In genomic region chr3:36832406-36832805, GRCh38 we compare ENCODE assay signal across 18 cellular contexts.
DNase-seq lines count a peak whose midpoint lies in the region; ATAC-seq and TF ChIP-seq lines count a peak whose summit lies in the region.
"Had no signal": no experiment of that assay in that cellular context is flagged by ENCODE, and none has a peak within 500 bp of the region (broad histone marks: within the 10 kb centered on the region; RNA-seq: fewer than 3 reads in every experiment).

No MANE protein-coding gene starts in this region.

- no peak overlapping the region for H2AFZ ChIP-seq in OCI-LY7 (ENCODE audit: low read length)
- H2AFZ ChIP-seq: GM23338 had no signal

- TF ChIP-seq CTCF in OCI-LY7 (conservative IDR thresholded peaks at IDR 0.05; ENCODE audit: low read length) (no peak), fibroblast of the aortic adventitia (IDR thresholded peaks at IDR 0.05; ENCODE audit: insufficient read depth, low read length) (no peak)

- no peaks in the 10 kb centered on the region for H3K4me1 ChIP-seq in OCI-LY7 (ENCODE audit: insufficient read depth, low read length, poor library complexity, severe bottlenecking)
- H3K4me1 ChIP-seq: BLaER1 had no signal

- no peaks in the 10 kb centered on the region for H3K9me2 ChIP-seq in OCI-LY7 (ENCODE audit: insufficient read depth, low read length)

- ATAC-seq in HG03521 (IDR thresholded peaks at IDR 0.05; ENCODE audit: unreplicated experiment), result no peak
- ATAC-seq: GM12878, GM23338, HCT116 had no signal

- POLR2A ChIA-PET in OCI-LY7 (lab: Charles Lee), result no interaction called here

- peaks cover 82% of the 10 kb centered on the region for H3K36me3 ChIP-seq in OCI-LY7 (ENCODE audit: insufficient read depth, low read length)

- BruUV-seq in OCI-LY7 (replicated peaks; lab: Mats Ljungman, UMichigan), result TSS peak; percentile 63

- H3K4me2 ChIP-seq in OCI-LY7 (ENCODE audit: low read length), result no peak overlapping the region
- H3K4me2 ChIP-seq: BLaER1, GM23338 had no signal

- DNase-seq in OCI-LY7 (ENCODE audit: low spot score) (no peak), fibroblast of the aortic adventitia (ENCODE audit: low read depth) (peak; percentile 16), superior temporal gyrus (ENCODE audit: extremely low spot score) (peak; percentile 28), SW 1271 (lab: John Stamatoyannopoulos, UW) (no peak), NCI-H69 (lab: John Stamatoyannopoulos, UW) (no peak)
- DNase-seq: CD4-positive, alpha-beta T cell; CD8-positive, alpha-beta memory T cell; DMS 273 treated with DMSO at 0.1 percent for 48 hours; DMS79; EL; GDM1; H9 had no signal

- H3K9me3 ChIP-seq in OCI-LY7 (ENCODE audit: low read length), result no peaks in the 10 kb centered on the region
- H3K9me3 ChIP-seq: BLaER1 had no signal

- intact Hi-C loops in OCI-LY7 (cut with micrococcal nuclease; ENCODE audit: unreplicated experiment), result no loop called here

- H4K20me1 ChIP-seq in OCI-LY7 (ENCODE audit: insufficient read depth, low read length), result no peaks in the 10 kb centered on the region
- H4K20me1 ChIP-seq: BLaER1 had no signal

- no peak overlapping the region for H3K4me3 ChIP-seq in OCI-LY7 (ENCODE audit: low read depth, low read length, poor library complexity, severe bottlenecking)
- H3K4me3 ChIP-seq in fibroblast of the aortic adventitia (ENCODE audit: low read depth, low read length), result no peak overlapping the region
- H3K4me3 ChIP-seq: BLaER1, GM12878, GM23338 had no signal

- no peaks in the 10 kb centered on the region for H3K79me2 ChIP-seq in OCI-LY7 (ENCODE audit: insufficient read depth, low read depth, low read length)

- H3K27ac ChIP-seq in OCI-LY7 (ENCODE audit: low read depth, low read length, poor library complexity, severe bottlenecking), result no peak overlapping the region
- H3K27ac ChIP-seq: BLaER1, C4-2B had no signal

- CTCF ChIA-PET in OCI-LY7 (lab: Charles Lee; ENCODE audit: unreplicated experiment), result no interaction called here

Comparison
In these comparisons a context has a peak if more than half of its experiments do, and no peak if none do; other contexts are left out.
1. DNase-seq: peak in fibroblast of the aortic adventitia (single experiment) and superior temporal gyrus (single experiment); none in OCI-LY7 (single experiment), SW 1271 (0 of 2) and NCI-H69 (single experiment).